In genomic region chr2:20436716-20437470, GRCh38 we compare ENCODE assay signal across 10 cellular contexts.
"Had no signal": no experiment of that assay in that cellular context is flagged by ENCODE, and none has a peak within 500 bp of the region (broad histone marks: within the 10 kb centered on the region; RNA-seq: fewer than 3 reads in every experiment).

No MANE protein-coding gene starts in this region.

- ATAC-seq: activated CD8-positive, alpha-beta T cell treated with anti-CD3 and anti-CD28 coated beads, Interleukin-2, amount 10 ng/mL, durations not matched to agents 7 days and 5 days; activated naive CD4-positive, alpha-beta T cell treated with anti-CD3 and anti-CD28 coated beads, Interleukin-2, amount 50 U/mL, for 72 hours; body of pancreas; effector memory CD8-positive, alpha-beta T cell; pancreas had no signal

- H3K4me3 ChIP-seq: body of pancreas, pancreas, skin epidermis, thyroid gland had no signal

- H3K27ac ChIP-seq: pancreas, thyroid gland had no signal

- H3K27me3 ChIP-seq: body of pancreas, pancreas, thyroid gland had no signal

- H3K36me3 ChIP-seq: pancreas, thyroid gland had no signal

- DNase-seq: activated CD8-positive, alpha-beta T cell treated with anti-CD3 and anti-CD28 coated beads, Interleukin-2, amount 10 ng/mL, durations not matched to agents 7 days and 5 days; amniotic stem cell; central memory CD4-positive, alpha-beta T cell; effector memory CD8-positive, alpha-beta T cell; naive B cell; thyroid gland had no signal

- FAIRE-seq: pancreas had no signal

- H3K9me3 ChIP-seq: body of pancreas, pancreas, thyroid gland had no signal
